ENCODE assay signal across 8 cellular contexts in genomic region chr18:79519751-79520472, GRCh38.
A peak's percentile ranks its signal among the peaks of the same experiment; 100 is the strongest.
DNase-seq lines count a peak whose midpoint lies in the region; ATAC-seq and TF ChIP-seq lines count a peak whose summit lies in the region.

No MANE protein-coding gene starts in this region.

- ATAC-seq in GM18517 (IDR thresholded peaks at IDR 0.05; ENCODE audit: unreplicated experiment): no peak
- ATAC-seq in GM18861 (IDR thresholded peaks at IDR 0.05; ENCODE audit: unreplicated experiment): no peak
- no peak for ATAC-seq in GM18909 (IDR thresholded peaks at IDR 0.05; ENCODE audit: poor library complexity, unreplicated experiment)

- no peaks in the 10 kb centered on the region for H3K9me3 ChIP-seq in fibroblast of lung (ENCODE audit: control insufficient read depth, insufficient read depth, low read depth, low read length)

- H3K79me2 ChIP-seq in fibroblast of lung (ENCODE audit: control insufficient read depth, insufficient read depth, low read length): no peaks in the 10 kb centered on the region

- no peak overlapping the region for H3K27ac ChIP-seq in fibroblast of lung (ENCODE audit: insufficient read depth, low read length)

- no peaks in the 10 kb centered on the region for H4K20me1 ChIP-seq in fibroblast of lung (ENCODE audit: control insufficient read depth, extremely low read depth, insufficient read depth, low read length)

- no peak for TF ChIP-seq CTCF in GM12865 (IDR thresholded peaks at IDR 0.05; ENCODE audit: insufficient read depth, low read depth, low read length, missing control alignments)
- TF ChIP-seq CTCF in fibroblast of lung (conservative IDR thresholded peaks at IDR 0.05 in 1 of 2, IDR thresholded peaks at IDR 0.05 in 1 of 2; ENCODE audit: low read depth in 1 of 2, low read length in 2 of 2): no peak

- H3K4me3 ChIP-seq in GM12865 (ENCODE audit: low read depth, low read length) (no peak overlapping the region), fibroblast of lung (replicated peaks in 1 of 4; ENCODE audit: control extremely low read depth in 1 of 4, insufficient read depth in 1 of 4, low read depth in 3 of 4, low read length in 4 of 4) (no peak overlapping the region), skeletal muscle cell (ENCODE audit: low read depth, low read length) (peak overlapping the region; percentile 7)

- no peaks in the 10 kb centered on the region for H3K36me3 ChIP-seq in fibroblast of lung (ENCODE audit: control insufficient read depth, insufficient read depth, low read length)

- H3K4me1 ChIP-seq in fibroblast of lung (ENCODE audit: control insufficient read depth, extremely low read depth, insufficient read depth, low read length): no peaks in the 10 kb centered on the region

- no peaks in the 10 kb centered on the region for H3K27me3 ChIP-seq in fibroblast of lung (ENCODE audit: control insufficient read depth, insufficient read depth, low read length)

- H3K4me2 ChIP-seq in fibroblast of lung (ENCODE audit: extremely low read depth, insufficient read depth, low read length): no peak overlapping the region

- DNase-seq in GM12865 (ENCODE audit: low read depth) (peak; percentile 21), fibroblast of lung (ENCODE audit: low read depth in 2 of 2) (peak; percentile 6 to 45), skeletal muscle cell (ENCODE audit: low read depth) (no peak), globus pallidus (ENCODE audit: low spot score) (no peak)
- peak; percentile 50 for DNase-seq in activated CD4-positive, alpha-beta T cell treated with anti-CD3 and anti-CD28 coated beads, Interleukin-2, amount 50 U/mL, for 1 hour

- H3K9ac ChIP-seq in fibroblast of lung (ENCODE audit: insufficient read depth, low read length): no peak overlapping the region

- H2AFZ ChIP-seq in fibroblast of lung (ENCODE audit: low read length): no peak overlapping the region

Comparison
In these comparisons a context has a peak if more than half of its experiments do, and no peak if none do; other contexts are left out.
1. DNase-seq: peak in GM12865 (single experiment), activated CD4-positive, alpha-beta T cell treated with anti-CD3 and anti-CD28 coated beads, Interleukin-2, amount 50 U/mL, for 1 hour (single experiment) and fibroblast of lung (2 of 2); none in skeletal muscle cell (single experiment) and globus pallidus (single experiment).